ENCODE assay signal across 28 cellular contexts in the genomic region with DNA sequence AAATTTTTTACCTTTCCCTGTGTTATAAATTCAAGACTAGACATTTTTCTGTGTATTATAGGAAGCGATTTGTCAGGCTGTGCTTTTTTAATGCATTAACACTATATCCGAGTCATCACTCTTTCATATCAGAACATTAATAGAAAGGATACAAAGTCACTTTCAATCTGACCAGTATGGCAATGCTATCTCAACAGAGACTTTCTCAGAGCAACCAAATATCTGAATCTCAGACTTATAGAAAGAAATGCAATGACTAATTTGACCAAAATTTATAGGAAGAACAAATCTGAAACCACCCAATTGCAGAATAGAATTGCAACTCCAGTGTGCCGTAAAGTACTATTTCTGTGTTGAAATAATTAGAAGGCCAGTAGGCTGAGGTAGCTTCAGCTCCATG. TPM values are rescaled to one million over a fixed set of nuclear protein-coding genes. Genes with fewer than 3 reads are reported as not detected.
"Had no signal": no experiment of that assay in that cellular context is flagged by ENCODE, and none has a peak within 500 bp of the region (broad histone marks: within the 10 kb centered on the region; RNA-seq: fewer than 3 reads in every experiment).

No MANE protein-coding gene starts in this region.

- H3K4me3 Mint-ChIP-seq: activated CD4-positive, alpha-beta T cell treated with anti-CD3 and anti-CD28 coated beads, Interleukin-2, amount 10 ng/mL, durations not matched to agents 7 days and 5 days; activated CD8-positive, alpha-beta T cell treated with anti-CD3 and anti-CD28 coated beads for 36 hours; activated naive CD4-positive, alpha-beta T cell treated with anti-CD3 and anti-CD28 coated beads, Interleukin-2, amount 50 U/mL, for 24 hours; activated naive CD8-positive, alpha-beta T cell treated with anti-CD3 and anti-CD28 coated beads, Interleukin-2, amount 50 U/mL, for 24 hours; activated T-cell treated with anti-CD3 and anti-CD28 coated beads, Interleukin-2, amount 50 U/mL, for 4 hours; immature natural killer cell; mesothelial cell of epicardium; naive B cell; nephron progenitor cell; stimulated activated naive CD8-positive, alpha-beta T cell treated with anti-CD3 and anti-CD28 coated beads, Interleukin-15, Interleukin-2, amounts not matched to agents 100 ng/mL and 50 ng/mL, for 24 hours; WTC11 had no signal

- H3K27me3 Mint-ChIP-seq: progenitor cell of endocrine pancreas had no signal

- H3K9me3 Mint-ChIP-seq: activated CD4-positive, alpha-beta T cell treated with anti-CD3 and anti-CD28 coated beads, Interleukin-2, amount 10 ng/mL, durations not matched to agents 7 days and 5 days; activated CD8-positive, alpha-beta T cell treated with anti-CD3 and anti-CD28 coated beads for 36 hours; activated naive CD4-positive, alpha-beta T cell treated with anti-CD3 and anti-CD28 coated beads, Interleukin-2, amount 50 U/mL, for 24 hours; activated naive CD8-positive, alpha-beta T cell treated with anti-CD3 and anti-CD28 coated beads, Interleukin-2, amount 50 U/mL, for 24 hours; activated T-cell treated with anti-CD3 and anti-CD28 coated beads, Interleukin-2, amount 50 U/mL, for 4 hours; activated T-helper 2 cell treated with anti-CD3 and anti-CD28 coated beads, Interferon-gamma antibody, Interleukin-2, Interleukin-4, amounts not matched to agents 10 μg/mL and 5 μg/mL and 100 μg/mL, durations not matched to agents 14 hours and 24 hours and 36 hours; immature natural killer cell; nephron progenitor cell; stimulated activated naive CD8-positive, alpha-beta T cell treated with anti-CD3 and anti-CD28 coated beads, Interleukin-15, Interleukin-2, amounts not matched to agents 100 ng/mL and 50 ng/mL, for 24 hours; WTC11 had no signal

- H3K4me3 ChIP-seq: breast epithelium, ovary, right lobe of liver, upper lobe of left lung had no signal

- ATAC-seq: activated CD8-positive, alpha-beta T cell treated with anti-CD3 and anti-CD28 coated beads for 36 hours; activated naive CD8-positive, alpha-beta T cell treated with anti-CD3 and anti-CD28 coated beads, Interleukin-2, amount 50 U/mL, for 24 hours; activated T-cell treated with anti-CD3 and anti-CD28 coated beads, Interleukin-2, amount 50 U/mL, for 4 hours; esophagus mucosa had no signal

- H3K27ac Mint-ChIP-seq: activated CD4-positive, alpha-beta T cell treated with anti-CD3 and anti-CD28 coated beads, Interleukin-2, amount 10 ng/mL, durations not matched to agents 7 days and 5 days; activated CD8-positive, alpha-beta T cell treated with anti-CD3 and anti-CD28 coated beads for 36 hours; activated naive CD4-positive, alpha-beta T cell treated with anti-CD3 and anti-CD28 coated beads, Interleukin-2, amount 50 U/mL, for 24 hours; activated naive CD8-positive, alpha-beta T cell treated with anti-CD3 and anti-CD28 coated beads, Interleukin-2, amount 50 U/mL, for 24 hours; activated T-helper 2 cell treated with anti-CD3 and anti-CD28 coated beads, Interferon-gamma antibody, Interleukin-2, Interleukin-4, amounts not matched to agents 10 μg/mL and 5 μg/mL and 100 μg/mL, durations not matched to agents 14 hours and 24 hours and 36 hours; immature natural killer cell; mesothelial cell of epicardium; naive B cell; nephron progenitor cell; progenitor cell of endocrine pancreas; stimulated activated naive CD8-positive, alpha-beta T cell treated with anti-CD3 and anti-CD28 coated beads, Interleukin-15, Interleukin-2, amounts not matched to agents 100 ng/mL and 50 ng/mL, for 24 hours; WTC11 had no signal

- H3K27ac ChIP-seq: breast epithelium, ovary, right lobe of liver, upper lobe of left lung had no signal

- H3K4me1 Mint-ChIP-seq: activated CD4-positive, alpha-beta T cell treated with anti-CD3 and anti-CD28 coated beads, Interleukin-2, amount 10 ng/mL, durations not matched to agents 7 days and 5 days; activated naive CD4-positive, alpha-beta T cell treated with anti-CD3 and anti-CD28 coated beads, Interleukin-2, amount 50 U/mL, for 24 hours; activated naive CD8-positive, alpha-beta T cell treated with anti-CD3 and anti-CD28 coated beads, Interleukin-2, amount 50 U/mL, for 24 hours; immature natural killer cell; naive B cell; nephron progenitor cell; WTC11 had no signal

- H3K36me3 ChIP-seq: breast epithelium, ovary, right lobe of liver, upper lobe of left lung had no signal

- H3K36me3 Mint-ChIP-seq: activated naive CD4-positive, alpha-beta T cell treated with anti-CD3 and anti-CD28 coated beads, Interleukin-2, amount 50 U/mL, for 24 hours; immature natural killer cell; mesothelial cell of epicardium; naive B cell; WTC11 had no signal

- H3K9me3 ChIP-seq: breast epithelium, ovary, right lobe of liver, upper lobe of left lung had no signal

- H3K27me3 ChIP-seq: breast epithelium, ovary, right lobe of liver, upper lobe of left lung had no signal

- DNase-seq: activated CD4-positive, alpha-beta T cell treated with anti-CD3 and anti-CD28 coated beads for 1 hour; activated CD4-positive, alpha-beta T cell treated with anti-CD3 and anti-CD28 coated beads, Interleukin-2, amount 10 ng/mL, durations not matched to agents 7 days and 5 days; activated CD8-positive, alpha-beta T cell treated with anti-CD3 and anti-CD28 coated beads for 36 hours; activated naive CD8-positive, alpha-beta T cell treated with anti-CD3 and anti-CD28 coated beads, Interleukin-2, amount 50 U/mL, for 24 hours; activated T-cell treated with anti-CD3 and anti-CD28 coated beads, Interleukin-2, amount 50 U/mL, for 4 hours; central memory CD4-positive, alpha-beta T cell; foreskin fibroblast; head of caudate nucleus; hippocampal formation; immature natural killer cell; naive B cell; nephron progenitor cell; right lobe of liver; stimulated activated CD4-positive, alpha-beta T cell treated with anti-CD3 and anti-CD28 coated beads, Interleukin-2, amount 100 ng/mL, for 48 hours; T1000 had no signal

- H3K4me1 ChIP-seq: breast epithelium, right lobe of liver, upper lobe of left lung had no signal

RNA-seq across cellular contexts. Expression of a gene that starts 0.5 kb away (rescaled TPM):
- total RNA-seq: activated CD4-positive, alpha-beta T cell treated with anti-CD3 and anti-CD28 coated beads, Interleukin-2, amount 10 ng/mL, durations not matched to agents 7 days and 5 days; activated CD8-positive, alpha-beta T cell treated with anti-CD3 and anti-CD28 coated beads for 36 hours; activated T-cell treated with anti-CD3 and anti-CD28 coated beads, Interleukin-2, amount 50 U/mL, for 4 hours; activated T-helper 2 cell treated with anti-CD3 and anti-CD28 coated beads, Interferon-gamma antibody, Interleukin-2, Interleukin-4, amounts not matched to agents 10 μg/mL and 5 μg/mL and 100 μg/mL, durations not matched to agents 14 hours and 24 hours and 36 hours; esophagus mucosa; kidney epithelial cell; lower leg skin; mesothelial cell of epicardium; ovary; progenitor cell of endocrine pancreas; renal cortical epithelial cell; right lobe of liver; upper lobe of left lung; WTC11 had no signal
